In genomic region chr11:8682219-8683114, GRCh38 we compare ENCODE assay signal across 8 cellular contexts. TPM values are rescaled to one million over a fixed set of nuclear protein-coding genes. Genes with fewer than 3 reads are reported as not detected.
DNase-seq lines count a peak whose midpoint lies in the region; ATAC-seq, FAIRE-seq and TF ChIP-seq lines count a peak whose summit lies in the region.

RPL27A (plus strand) TSS chr11:8682792; CDS start chr11:8682814, 22 bp downstream.
TRIM66 (minus strand) TSS chr11:8682665; CDS start chr11:8672274, 10,391 bp downstream.

- peak within 1 kb of the TSS; percentile 91 for H3K27ac ChIP-seq in keratinocyte (ENCODE audit: control insufficient read depth, insufficient read depth, low read length)

- H3K36me3 ChIP-seq in keratinocyte (ENCODE audit: control insufficient read depth in 2 of 2, extremely low read depth in 1 of 2, insufficient read depth in 2 of 2, low read length in 2 of 2) = peaks cover 28 to 36% of the 10 kb centered on the region in 2 experiments

- H3K4me2 ChIP-seq in keratinocyte (ENCODE audit: control insufficient read depth, extremely low read depth, insufficient read depth, low read depth, low read length) = peak within 1 kb of the TSS; percentile 95

- H2AFZ ChIP-seq in keratinocyte (ENCODE audit: control insufficient read depth, low read length) = peak within 1 kb of the TSS; percentile 50

- no peak for FAIRE-seq in keratinocyte (lab: Jason Lieb, UNC)

- no peaks in the 10 kb centered on the region for H3K27me3 ChIP-seq in keratinocyte (ENCODE audit: control insufficient read depth, extremely low read depth, insufficient read depth, low read length)

- peak within 1 kb of the TSS; percentile 73 to 98 (median 76) for H3K4me3 ChIP-seq in keratinocyte (ENCODE audit: control insufficient read depth in 2 of 3, extremely low read depth in 1 of 3, insufficient read depth in 2 of 3, low read depth in 1 of 3, low read length in 3 of 3)

- dilution Hi-C loops in keratinocyte (cut with MboI; ENCODE audit: extremely low pct_ligation_motif_present, low sequenced_read_pairs) = no loop called here

- peak; percentile 96 for ATAC-seq in GM19043 (IDR thresholded peaks at IDR 0.05; ENCODE audit: low read depth, unreplicated experiment)
- ATAC-seq in HG03354 (IDR thresholded peaks at IDR 0.05; ENCODE audit: poor library complexity, severe bottlenecking, unreplicated experiment) = peak; percentile 95

- H3K9ac ChIP-seq in keratinocyte (ENCODE audit: control insufficient read depth, extremely low read depth, insufficient read depth, low read length) = peak within 1 kb of the TSS; percentile 98

- peaks cover 34% of the 10 kb centered on the region for H3K4me1 ChIP-seq in keratinocyte (ENCODE audit: control insufficient read depth, extremely low read depth, insufficient read depth, low read length)

- H3K79me2 ChIP-seq in keratinocyte (ENCODE audit: control insufficient read depth, insufficient read depth, low read length) = peaks cover 44% of the 10 kb centered on the region

- no peak for TF ChIP-seq CTCF in keratinocyte (optimal IDR thresholded peaks at IDR 0.05 in 1 of 3, IDR thresholded peaks at IDR 0.05 in 1 of 3, conservative IDR thresholded peaks at IDR 0.05 in 1 of 3; ENCODE audit: extremely low read depth in 1 of 3, insufficient read depth in 2 of 3, low read length in 3 of 3)

- peak; percentile 93 for DNase-seq in AG20443 (ENCODE audit: low spot score)
- DNase-seq in NCI-H446 (lab: John Stamatoyannopoulos, UW) = peak; percentile 95 to 98
- peak; percentile 96 for DNase-seq in activated CD4-positive, CD25-positive, alpha-beta regulatory T cell treated with anti-CD3 and anti-CD28 coated beads, Interleukin-2, amount 50 U/mL, for 16 hours (ENCODE audit: low read depth, low spot score)
- DNase-seq in central memory CD4-positive, alpha-beta T cell = peak; percentile 98
- peak; percentile 85 for DNase-seq in keratinocyte (ENCODE audit: low read depth, low spot score)
- DNase-seq in stimulated activated CD4-positive, alpha-beta T cell treated with anti-CD3 and anti-CD28 coated beads, Interleukin-12 subunit alpha, Interleukin-12 subunit beta, amount 100 ng/mL, for 48 hours (ENCODE audit: low read depth in 2 of 3, low spot score in 1 of 3) = peak; percentile 97 to 99 (median 98)

- no peaks in the 10 kb centered on the region for H3K9me1 ChIP-seq in keratinocyte (ENCODE audit: control insufficient read depth, extremely low read depth, insufficient read depth, low read length)

- H4K20me1 ChIP-seq in keratinocyte (ENCODE audit: control insufficient read depth, extremely low read depth, insufficient read depth, low read length) = peaks cover 13% of the 10 kb centered on the region

- no peaks in the 10 kb centered on the region for H3K9me3 ChIP-seq in keratinocyte (ENCODE audit: control insufficient read depth, low read depth, low read length)

RNA-seq across cellular contexts. Expression of gene RPL27A, which starts in this region (rescaled TPM):
- polyA plus RNA-seq in keratinocyte = 1,089 to 1,483 TPM (median 1,450 TPM) in 3 replicates
- polyA plus RNA-seq in keratinocyte (2011; ENCODE audit: low read depth) = 769 TPM
- 863 and 1,235 TPM in 2 replicates for polyA plus RNA-seq in keratinocyte (2011; cell fraction: cytosol; rRNA removed)
- polyA plus RNA-seq in keratinocyte (2011; cell fraction: nucleus; rRNA removed) = 267 and 297 TPM in 2 replicates
- 1,861 and 2,131 TPM in 2 replicates for polyA plus RNA-seq in keratinocyte (2012; ENCODE audit: low replicate concordance)
- 257 to 398 TPM (median 392 TPM) in 3 replicates for polyA minus RNA-seq in keratinocyte
- polyA minus RNA-seq in keratinocyte (2011; cell fraction: cytosol; rRNA and poly(A)+ RNA removed) = 683 TPM
- 94.8 and 128 TPM in 2 replicates for polyA minus RNA-seq in keratinocyte (2011; cell fraction: nucleus; rRNA and poly(A)+ RNA removed)

RNA-seq across cellular contexts. Expression of gene TRIM66, which starts in this region (rescaled TPM):
- polyA plus RNA-seq in keratinocyte = 3.4 to 5.4 TPM (median 5.1 TPM) in 3 replicates
- 9.0 TPM for polyA plus RNA-seq in keratinocyte (2011; ENCODE audit: low read depth)
- polyA plus RNA-seq in keratinocyte (2011; cell fraction: cytosol; rRNA removed) = 1.2 and 2.6 TPM in 2 replicates
- polyA plus RNA-seq in keratinocyte (2011; cell fraction: nucleus; rRNA removed) = 23.5 and 30.4 TPM in 2 replicates
- polyA plus RNA-seq in keratinocyte (2012; ENCODE audit: low replicate concordance) = 2.4 and 4.1 TPM in 2 replicates
- polyA minus RNA-seq in keratinocyte = 5.9 to 16.1 TPM (median 8.5 TPM) in 3 replicates
- 2.5 TPM for polyA minus RNA-seq in keratinocyte (2011; cell fraction: cytosol; rRNA and poly(A)+ RNA removed)
- 15.6 and 30.3 TPM in 2 replicates for polyA minus RNA-seq in keratinocyte (2011; cell fraction: nucleus; rRNA and poly(A)+ RNA removed)

Comparison
In these comparisons a context has a peak if more than half of its experiments do, and no peak if none do; other contexts are left out.
1. Peak in every context shown above with its lines: DNase-seq, ATAC-seq, H3K4me3 ChIP-seq and H3K27ac ChIP-seq.